In genomic region chr5:8457187-8458037, GRCh38 we compare ENCODE assay signal across 8 cellular contexts.
A peak's percentile ranks its signal among the peaks of the same experiment; 100 is the strongest.
DNase-seq lines count a peak whose midpoint lies in the region; ATAC-seq and TF ChIP-seq lines count a peak whose summit lies in the region.

No MANE protein-coding gene starts in this region.

- no peak overlapping the region for H3K4me2 ChIP-seq in trophoblast cell (ENCODE audit: low read length)

- H3K14ac ChIP-seq in trophoblast cell (ENCODE audit: low read length), result peak overlapping the region; percentile 59

- CTCF ChIA-PET in RWPE1 (lab: Yijun Ruan, JAX), result interaction anchor here (0.7 kb wide), 1 partner anchor 730 kb away, joined by 3 read pairs; no protein-coding TSS in a partner anchor

- H3K18ac ChIP-seq in trophoblast cell (ENCODE audit: low read length), result peak overlapping the region; percentile 58

- no peak overlapping the region for H3K9ac ChIP-seq in trophoblast cell (ENCODE audit: low read length)

- peak; percentile 52 for ATAC-seq in GM19025 (IDR thresholded peaks at IDR 0.05; ENCODE audit: low read depth, unreplicated experiment)
- ATAC-seq in HG03521 (IDR thresholded peaks at IDR 0.05; ENCODE audit: unreplicated experiment), result peak; percentile 96

- POLR2A ChIA-PET in RWPE1 (lab: Yijun Ruan, JAX; ENCODE audit: low non-redundant PET), result no interaction called here

- H3K79me1 ChIP-seq in trophoblast cell (ENCODE audit: low read length), result peaks cover 2% of the 10 kb centered on the region

- peak overlapping the region; percentile 59 for H2BK5ac ChIP-seq in trophoblast cell (ENCODE audit: low read depth, low read length, poor library complexity)

- DNase-seq in RWPE1 (ENCODE audit: low spot score) (peak; percentile 93), globus pallidus (ENCODE audit: low spot score) (peak; percentile 96), trophoblast cell (peak; percentile 45 to 46), tibial nerve (ENCODE audit: low spot score in 2 of 2) (peak; percentile 85)
- DNase-seq in activated naive CD4-positive, alpha-beta T cell treated with anti-CD3 and anti-CD28 coated beads, Interleukin-2, amount 50 U/mL, for 16 hours, result peak; percentile 90

- H3K23ac ChIP-seq in trophoblast cell (ENCODE audit: low read length), result no peak overlapping the region

- peak overlapping the region; percentile 77 for H3K4ac ChIP-seq in trophoblast cell (ENCODE audit: low read depth, low read length)

- peak overlapping the region; percentile 85 for H3K4me3 ChIP-seq in ACC112 (ENCODE audit: low read depth, low read length)
- peak overlapping the region; percentile 64 for H3K4me3 ChIP-seq in trophoblast cell (ENCODE audit: low read depth, low read length)
- peak overlapping the region; percentile 57 to 92 (median 80) for H3K4me3 ChIP-seq in tibial nerve

- H2BK12ac ChIP-seq in trophoblast cell (ENCODE audit: low read length), result no peak overlapping the region

- peak in 1 of 2 donors; percentile 71 for TF ChIP-seq POLR2A in tibial nerve (IDR thresholded peaks at IDR 0.05)

- H2AFZ ChIP-seq in ACC112 (ENCODE audit: low read length, unreplicated experiment) (peak overlapping the region; percentile 98), trophoblast cell (ENCODE audit: insufficient read depth, low read length, poor library complexity) (peak overlapping the region; percentile 71)

- H3K27ac ChIP-seq in ACC112 (ENCODE audit: low read depth, low read length), result peak overlapping the region; percentile 98
- H3K27ac ChIP-seq in RWPE1, result peak overlapping the region; percentile 80
- peak overlapping the region; percentile 45 for H3K27ac ChIP-seq in trophoblast cell (ENCODE audit: low read depth, low read length)
- H3K27ac ChIP-seq in tibial nerve, result peak overlapping the region; percentile 73 to 91 (median 81)

- H3K79me2 ChIP-seq in ACC112 (ENCODE audit: control insufficient read depth, insufficient read depth, low read length, unreplicated experiment), result peaks cover 25% of the 10 kb centered on the region
- peaks cover 6% of the 10 kb centered on the region for H3K79me2 ChIP-seq in trophoblast cell (ENCODE audit: control insufficient read depth, insufficient read depth, low read length, poor library complexity)

- no peaks in the 10 kb centered on the region for H3K9me3 ChIP-seq in trophoblast cell (ENCODE audit: insufficient read depth, low read depth, low read length)
- H3K9me3 ChIP-seq in tibial nerve, result peaks cover 0 to 3% (median 0%) of the 10 kb centered on the region in 4 donors

- peak overlapping the region; percentile 27 for H2BK120ac ChIP-seq in trophoblast cell (ENCODE audit: insufficient read depth, low read length, poor library complexity)

- H4K8ac ChIP-seq in trophoblast cell (ENCODE audit: low read depth, low read length), result peak overlapping the region; percentile 91

- TF ChIP-seq EP300 in tibial nerve (IDR thresholded peaks at IDR 0.05), result peak in 1 of 2 donors; percentile 78

- H3K4me1 ChIP-seq in ACC112 (ENCODE audit: control insufficient read depth, insufficient read depth, low read length, unreplicated experiment), result peaks cover 19% of the 10 kb centered on the region
- no peaks in the 10 kb centered on the region for H3K4me1 ChIP-seq in trophoblast cell (ENCODE audit: control insufficient read depth in 1 of 2, insufficient read depth in 2 of 2, low read length in 2 of 2)
- H3K4me1 ChIP-seq in tibial nerve, result peaks cover 0 to 16% (median 0%) of the 10 kb centered on the region in 4 donors

- WGBS in trophoblast cell (ENCODE audit: extremely low coverage, insufficient coverage, insufficient read length), result no CpG with 5 or more reads among the region's 74 CpGs
- 42 to 63% methylated on average over 48 to 58 of the region's 74 CpGs for WGBS in tibial nerve, 2 donors

- H3K36me3 ChIP-seq in ACC112 (ENCODE audit: insufficient read depth, low read length), result peaks cover 3% of the 10 kb centered on the region; the same call in 1 of the 2 replicates
- H3K36me3 ChIP-seq in trophoblast cell (ENCODE audit: control insufficient read depth in 1 of 2, insufficient read depth in 2 of 2, low read length in 2 of 2), result peaks cover 2 to 4% of the 10 kb centered on the region in 2 experiments
- H3K36me3 ChIP-seq in tibial nerve, result peaks cover 0 to 5% (median 0%) of the 10 kb centered on the region in 3 donors

- peak overlapping the region; percentile 77 for H4K91ac ChIP-seq in trophoblast cell (ENCODE audit: low read depth, low read length)

- TF ChIP-seq CTCF in RWPE1 (conservative IDR thresholded peaks at IDR 0.05; ENCODE audit: low read depth), result no peak
- TF ChIP-seq CTCF in tibial nerve (IDR thresholded peaks at IDR 0.05), result no peak

- H3K27me3 ChIP-seq in ACC112 (ENCODE audit: insufficient read depth, low read length) (no peaks in the 10 kb centered on the region), trophoblast cell (ENCODE audit: insufficient read depth, low read length) (no peaks in the 10 kb centered on the region), tibial nerve (no peaks in the 10 kb centered on the region)

- peak overlapping the region; percentile 72 for H4K12ac ChIP-seq in trophoblast cell (ENCODE audit: low read depth, low read length)

- no peak overlapping the region for H2AK5ac ChIP-seq in trophoblast cell (ENCODE audit: low read length)

Comparison
In these comparisons a context has a peak if more than half of its experiments do, and no peak if none do; other contexts are left out.
1. Peak in every context shown above with its lines: DNase-seq, ATAC-seq, H3K4me3 ChIP-seq and H3K27ac ChIP-seq.
2. H3K27ac ChIP-seq: peak in every context shown above with its lines; median percentile 98 in ACC112; 81 in tibial nerve; 80 in RWPE1; 45 in trophoblast cell.
3. DNase-seq: peak in every context shown above with its lines; median percentile 96 in globus pallidus; 93 in RWPE1; 90 in activated naive CD4-positive, alpha-beta T cell treated with anti-CD3 and anti-CD28 coated beads, Interleukin-2, amount 50 U/mL, for 16 hours; 85 in tibial nerve; 46 in trophoblast cell.